14 cellular contexts compared by ENCODE assay signal in genomic region chr22:42921301-42921700, GRCh38.
DNase-seq lines count a peak whose midpoint lies in the region; ATAC-seq and TF ChIP-seq lines count a peak whose summit lies in the region.
"Had no signal": no experiment of that assay in that cellular context is flagged by ENCODE, and none has a peak within 500 bp of the region (broad histone marks: within the 10 kb centered on the region; RNA-seq: fewer than 3 reads in every experiment).

No MANE protein-coding gene starts in this region.

- H3K79me2 ChIP-seq in SK-N-SH (ENCODE audit: insufficient read depth) (peaks cover 74% of the 10 kb centered on the region), MM.1S (ENCODE audit: low read length) (no peaks in the 10 kb centered on the region; the same call in 1 of the 2 replicates)

- peaks cover 41% of the 10 kb centered on the region for H3K79me1 ChIP-seq in mesenchymal stem cell (replicated peaks; ENCODE audit: low read length, poor library complexity, severe bottlenecking)

- DNase-seq in SK-N-SH (no peak), ascending aorta (ENCODE audit: low spot score in 2 of 2) (no peak), mesenchymal stem cell (no peak), type B pancreatic cell (ENCODE audit: extremely low spot score, unreplicated experiment) (no peak), MM.1S (no peak), AG08396 (ENCODE audit: low spot score) (no peak)
- DNase-seq: activated CD4-positive, CD25-positive, alpha-beta regulatory T cell; activated CD8-positive, alpha-beta memory T cell treated with anti-CD3 and anti-CD28 coated beads, Interleukin-2, amount 10 ng/mL, durations not matched to agents 7 days and 5 days; NCI-H1694 treated with DMSO at 0.1 percent for 48 hours; NCI-H510A treated with DMSO at 0.1 percent for 48 hours had no signal

- H3K18ac ChIP-seq in mesenchymal stem cell (ENCODE audit: low read depth in 1 of 2, low read length in 2 of 2) = no peak overlapping the region

- H2BK120ac ChIP-seq in mesenchymal stem cell (ENCODE audit: low read depth, low read length) = no peak overlapping the region

- H2AK5ac ChIP-seq in mesenchymal stem cell (ENCODE audit: low read length, severe bottlenecking) = peak overlapping the region; percentile 28

- intact Hi-C loops in ascending aorta (cut with DNase I) = loop anchor here (2.0 kb wide), 1 partner anchor 94 kb away; the partner anchor contains the start of gene PACSIN2

- no peak overlapping the region for H3K23ac ChIP-seq in mesenchymal stem cell (ENCODE audit: low read length in 2 of 2)

- no peak for TF ChIP-seq RAD21 in SK-N-SH (IDR thresholded peaks at IDR 0.05; ENCODE audit: low read length)

- CTCF ChIA-PET in SK-N-SH (lab: Yijun Ruan, JAX) = no interaction called here

- peaks cover 7% of the 10 kb centered on the region for H3F3A ChIP-seq in SK-N-SH (replicated peaks; ENCODE audit: insufficient read depth)
- no peaks in the 10 kb centered on the region for H3F3A ChIP-seq in MM.1S (ENCODE audit: insufficient read depth, low read length)

- no peak overlapping the region for H3K4me3 ChIP-seq in SK-N-SH (ENCODE audit: low read depth in 2 of 2, low read length in 1 of 2)
- no peak overlapping the region for H3K4me3 ChIP-seq in ascending aorta
- no peak overlapping the region for H3K4me3 ChIP-seq in mesenchymal stem cell (ENCODE audit: insufficient read depth in 1 of 2, low read depth in 1 of 2, low read length in 2 of 2)
- no peak overlapping the region for H3K4me3 ChIP-seq in MM.1S (ENCODE audit: low read length)

- H3K27ac Mint-ChIP-seq in type B pancreatic cell = peak overlapping the region; percentile 83
- H3K27ac Mint-ChIP-seq: activated CD8-positive, alpha-beta memory T cell treated with anti-CD3 and anti-CD28 coated beads, Interleukin-2, amount 10 ng/mL, durations not matched to agents 7 days and 5 days; stimulated activated naive CD8-positive, alpha-beta T cell treated with anti-CD3 and anti-CD28 coated beads, Interleukin-15, Interleukin-2, amounts not matched to agents 100 ng/mL and 50 ng/mL, for 24 hours had no signal

- no peak overlapping the region for H2BK15ac ChIP-seq in mesenchymal stem cell (ENCODE audit: low read depth, poor library complexity, severe bottlenecking)

- peaks cover 39% of the 10 kb centered on the region for H3K4me1 Mint-ChIP-seq in type B pancreatic cell (ENCODE audit: unreplicated experiment)

- H4K20me1 ChIP-seq in SK-N-SH (ENCODE audit: insufficient read depth) (0 out of 2 replicates have a peak, but pooled peaks cover 3% of the 10 kb centered on the region), MM.1S (ENCODE audit: insufficient read depth, low read length) (no peaks in the 10 kb centered on the region)

- H3K9me2 ChIP-seq in SK-N-SH (no peaks in the 10 kb centered on the region), MM.1S (replicated peaks; ENCODE audit: insufficient read depth, low read length) (no peaks in the 10 kb centered on the region)

- no peak overlapping the region for H3K4me2 ChIP-seq in SK-N-SH
- H3K4me2 ChIP-seq in mesenchymal stem cell (ENCODE audit: low read length, poor library complexity, severe bottlenecking) = no peak overlapping the region
- no peak overlapping the region for H3K4me2 ChIP-seq in MM.1S (ENCODE audit: low read depth, low read length)

- no peak overlapping the region for H4K91ac ChIP-seq in mesenchymal stem cell (ENCODE audit: low read length)

- H2BK5ac ChIP-seq in mesenchymal stem cell (ENCODE audit: low read depth, low read length, poor library complexity, severe bottlenecking) = no peak overlapping the region

- ATAC-seq in SK-N-SH treated with all-trans-retinoic acid at 6 μM for 48 hours = no peak
- ATAC-seq in GM21619 (IDR thresholded peaks at IDR 0.05; ENCODE audit: unreplicated experiment) = no peak
- ATAC-seq: activated CD8-positive, alpha-beta memory T cell treated with anti-CD3 and anti-CD28 coated beads, Interleukin-2, amount 10 ng/mL, durations not matched to agents 7 days and 5 days had no signal

- no peaks in the 10 kb centered on the region for H3K36me3 ChIP-seq in SK-N-SH (replicated peaks in 1 of 2; ENCODE audit: control insufficient read depth in 1 of 2, insufficient read depth in 2 of 2, low read length in 1 of 2)
- no peaks in the 10 kb centered on the region for H3K36me3 ChIP-seq in ascending aorta
- H3K36me3 ChIP-seq in mesenchymal stem cell (ENCODE audit: control insufficient read depth in 1 of 2, insufficient read depth in 2 of 2, low read depth in 1 of 2, low read length in 2 of 2) = peaks cover 0 to 3% of the 10 kb centered on the region in 2 experiments
- H3K36me3 ChIP-seq in MM.1S (replicated peaks; ENCODE audit: insufficient read depth, low read length) = no peaks in the 10 kb centered on the region

- no peaks in the 10 kb centered on the region for H3K27me3 Mint-ChIP-seq in type B pancreatic cell
- H3K27me3 Mint-ChIP-seq: activated CD8-positive, alpha-beta memory T cell treated with anti-CD3 and anti-CD28 coated beads, Interleukin-2, amount 10 ng/mL, durations not matched to agents 7 days and 5 days; memory B cell; stimulated activated naive CD8-positive, alpha-beta T cell treated with anti-CD3 and anti-CD28 coated beads, Interleukin-15, Interleukin-2, amounts not matched to agents 100 ng/mL and 50 ng/mL, for 24 hours had no signal

- H3K4me1 ChIP-seq in SK-N-SH (ENCODE audit: control insufficient read depth in 1 of 2, insufficient read depth in 2 of 2, low read depth in 1 of 2, low read length in 1 of 2) = peaks cover 10 to 12% of the 10 kb centered on the region in 2 experiments; a peak in 2 of 4 replicates
- peaks cover 18 to 57% of the 10 kb centered on the region in 2 donors for H3K4me1 ChIP-seq in ascending aorta
- peaks cover 22% of the 10 kb centered on the region for H3K4me1 ChIP-seq in mesenchymal stem cell (ENCODE audit: control insufficient read depth, insufficient read depth, low read depth, low read length)
- no peaks in the 10 kb centered on the region for H3K4me1 ChIP-seq in MM.1S (ENCODE audit: low read length)

- H3K9ac ChIP-seq in SK-N-SH (peak overlapping the region; percentile 55; the same call in 1 of the 2 replicates), mesenchymal stem cell (ENCODE audit: low read length) (no peak overlapping the region), MM.1S (ENCODE audit: low read length) (no peak overlapping the region)

- H3K9me3 Mint-ChIP-seq in type B pancreatic cell = no peaks in the 10 kb centered on the region
- H3K9me3 Mint-ChIP-seq: memory B cell; stimulated activated naive CD8-positive, alpha-beta T cell treated with anti-CD3 and anti-CD28 coated beads, Interleukin-15, Interleukin-2, amounts not matched to agents 100 ng/mL and 50 ng/mL, for 24 hours had no signal

- H3K9me3 ChIP-seq in SK-N-SH = no peaks in the 10 kb centered on the region
- H3K9me3 ChIP-seq in ascending aorta = no peaks in the 10 kb centered on the region
- no peaks in the 10 kb centered on the region for H3K9me3 ChIP-seq in mesenchymal stem cell (ENCODE audit: control insufficient read depth, low read length)
- H3K9me3 ChIP-seq in MM.1S (replicated peaks; ENCODE audit: insufficient read depth, low read length) = no peaks in the 10 kb centered on the region

- H3K27ac ChIP-seq in SK-N-SH (ENCODE audit: low read depth in 2 of 2, low read length in 1 of 2) (peak overlapping the region in 1 of 2 experiments; percentile 95; a peak in 2 of 4 replicates), ascending aorta (peak overlapping the region; percentile 64 to 79), mesenchymal stem cell (ENCODE audit: low read length, poor library complexity, severe bottlenecking) (no peak overlapping the region), MM.1S (ENCODE audit: low read length) (no peak overlapping the region)

- no peaks in the 10 kb centered on the region for H3K27me3 ChIP-seq in SK-N-SH (ENCODE audit: insufficient read depth)
- H3K27me3 ChIP-seq in ascending aorta = no peaks in the 10 kb centered on the region
- no peaks in the 10 kb centered on the region for H3K27me3 ChIP-seq in mesenchymal stem cell (ENCODE audit: control insufficient read depth in 1 of 2, insufficient read depth in 1 of 2, low read length in 2 of 2)
- no peaks in the 10 kb centered on the region for H3K27me3 ChIP-seq in MM.1S (replicated peaks; ENCODE audit: insufficient read depth, low read length)

- H3K36me3 Mint-ChIP-seq in type B pancreatic cell = peaks cover 9% of the 10 kb centered on the region
- H3K36me3 Mint-ChIP-seq: activated CD8-positive, alpha-beta memory T cell treated with anti-CD3 and anti-CD28 coated beads, Interleukin-2, amount 10 ng/mL, durations not matched to agents 7 days and 5 days had no signal

- no peak overlapping the region for H2BK12ac ChIP-seq in mesenchymal stem cell (ENCODE audit: low read length in 2 of 2)

- WGBS in SK-N-SH (ENCODE audit: low lambda C conversion rate) = 93% methylated on average over 4 of the region's 4 CpGs
- WGBS in mesenchymal stem cell = 97% methylated on average over 4 of the region's 4 CpGs

- H2AFZ ChIP-seq in SK-N-SH (ENCODE audit: low read depth) = no peak overlapping the region
- no peak overlapping the region for H2AFZ ChIP-seq in mesenchymal stem cell (ENCODE audit: low read depth, low read length)
- H2AFZ ChIP-seq in MM.1S (ENCODE audit: low read length) = no peak overlapping the region

- H3K4me3 Mint-ChIP-seq in type B pancreatic cell = no peak overlapping the region
- H3K4me3 Mint-ChIP-seq: activated CD8-positive, alpha-beta memory T cell treated with anti-CD3 and anti-CD28 coated beads, Interleukin-2, amount 10 ng/mL, durations not matched to agents 7 days and 5 days; memory B cell; stimulated activated naive CD8-positive, alpha-beta T cell treated with anti-CD3 and anti-CD28 coated beads, Interleukin-15, Interleukin-2, amounts not matched to agents 100 ng/mL and 50 ng/mL, for 24 hours had no signal

- H4K8ac ChIP-seq in mesenchymal stem cell (ENCODE audit: low read length) = no peak overlapping the region

- no peak for TF ChIP-seq CTCF in SK-N-SH (IDR thresholded peaks at IDR 0.05)
- no peak for TF ChIP-seq CTCF in ascending aorta (IDR thresholded peaks at IDR 0.05)
- TF ChIP-seq CTCF in type B pancreatic cell (conservative IDR thresholded peaks at IDR 0.05) = no peak
- TF ChIP-seq CTCF in MM.1S (IDR thresholded peaks at IDR 0.05; ENCODE audit: low read length) = no peak

- no peak overlapping the region for H3K4ac ChIP-seq in mesenchymal stem cell (ENCODE audit: low read depth in 1 of 2, low read length in 2 of 2)

- no peak for TF ChIP-seq EP300 in SK-N-SH (IDR thresholded peaks at IDR 0.05; ENCODE audit: borderline replicate concordance in 1 of 2, low read depth in 1 of 2, low read length in 1 of 2)

- POLR2A ChIA-PET in SK-N-SH (lab: Yijun Ruan, JAX) = no interaction called here

- no peak overlapping the region for H3K14ac ChIP-seq in mesenchymal stem cell (ENCODE audit: low read length in 2 of 2)

TF ChIP-seq in SK-N-SH, 30 proteins besides CTCF, POLR2A, EP300 and RAD21 (continues in another document):
- TF ChIP-seq JUND (IDR thresholded peaks at IDR 0.05) = no peak
- no peak for TF ChIP-seq EZH2phosphoT487 (IDR thresholded peaks at IDR 0.05; ENCODE audit: borderline replicate concordance, low read depth)
- TF ChIP-seq ELF1 (IDR thresholded peaks at IDR 0.05) = no peak

Comparison
In these comparisons a context has a peak if more than half of its experiments do, and no peak if none do; other contexts are left out.
1. H3K27ac ChIP-seq: peak in ascending aorta (2 of 2); none in mesenchymal stem cell (single experiment) and MM.1S (single experiment).